8 cellular contexts compared by ENCODE assay signal in genomic region chr2:197304556-197305011, GRCh38.
DNase-seq lines count a peak whose midpoint lies in the region; ATAC-seq lines count a peak whose summit lies in the region.

No MANE protein-coding gene starts in this region.

- peak; percentile 16 for DNase-seq in central memory CD4-positive, alpha-beta T cell
- DNase-seq in LoVo (ENCODE audit: low spot score) (no peak), KG1 (lab: John Stamatoyannopoulos, UW) (no peak), D341Med (ENCODE audit: low spot score) (no peak), germinal center (ENCODE audit: low spot score) (no peak)

- ATAC-seq in GM19351 (IDR thresholded peaks at IDR 0.05; ENCODE audit: unreplicated experiment) = peak; percentile 36
- ATAC-seq in HG03439 (IDR thresholded peaks at IDR 0.05; ENCODE audit: unreplicated experiment) = peak; percentile 33

- peak overlapping the region; percentile 26; the same call in 1 of the 2 replicates for H3K4me3 ChIP-seq in GM08714 (ENCODE audit: low read length)
